Comparison of ENCODE assay signal across 1 cellular context in the genomic region with DNA sequence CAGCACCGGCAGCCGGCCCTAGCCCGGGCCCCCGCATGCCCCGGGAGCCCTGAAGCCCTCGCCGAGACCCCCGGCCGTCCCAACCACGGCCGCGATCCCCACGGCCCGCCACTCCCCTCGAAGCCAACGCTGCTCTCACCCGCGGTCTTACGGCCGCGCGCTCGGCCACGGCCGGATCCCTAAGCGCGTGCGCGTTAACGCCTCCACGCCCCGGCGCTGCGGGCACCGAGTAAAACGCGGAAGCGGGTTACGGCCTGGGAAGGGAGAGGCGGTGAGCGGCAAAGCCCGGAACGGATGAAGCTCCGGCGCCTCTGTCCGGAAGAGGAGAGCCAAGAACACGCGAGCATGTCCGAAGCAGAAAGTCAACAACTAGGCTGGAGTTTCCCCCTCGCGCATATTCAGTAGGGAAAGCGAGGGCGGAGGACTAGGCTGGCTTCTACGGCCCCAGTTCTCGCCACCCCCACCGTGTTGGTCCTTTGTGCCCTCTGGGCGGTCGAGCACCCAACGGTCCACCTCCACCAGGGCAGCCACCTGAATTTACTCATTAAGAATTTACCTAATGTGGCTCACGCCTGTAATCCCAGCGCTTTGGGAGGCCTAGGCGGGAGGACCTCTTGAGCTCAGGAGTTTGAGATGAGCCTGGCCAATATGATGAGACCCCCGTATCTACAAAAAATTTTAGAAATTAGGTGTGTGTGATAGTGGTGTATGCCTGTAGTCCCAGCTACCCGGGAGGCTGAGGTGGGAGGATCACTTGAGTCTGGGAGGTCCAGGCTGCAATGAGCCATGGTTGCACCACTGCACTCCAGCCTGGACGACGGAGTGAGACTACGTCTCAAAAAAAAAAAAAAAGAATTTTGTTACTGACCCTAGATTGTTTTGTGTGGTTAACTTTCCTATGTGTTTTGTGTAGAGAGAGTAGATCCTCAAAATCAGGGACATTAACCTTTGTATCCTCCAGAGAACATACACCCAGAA.
A peak's percentile ranks its signal among the peaks of the same experiment; 100 is the strongest.
TF ChIP-seq lines count a peak whose summit lies in the region.

A gene (minus strand): TSS at position 169 of the 978 bp plus-strand sequence. CDS start 1,177 bp downstream, outside the sequence.

TF ChIP-seq in HepG2, 621 proteins besides CTCF, POLR2A, EP300 and RAD21 (continued from another document and continues in another):
- TF ChIP-seq, protein P1, sequence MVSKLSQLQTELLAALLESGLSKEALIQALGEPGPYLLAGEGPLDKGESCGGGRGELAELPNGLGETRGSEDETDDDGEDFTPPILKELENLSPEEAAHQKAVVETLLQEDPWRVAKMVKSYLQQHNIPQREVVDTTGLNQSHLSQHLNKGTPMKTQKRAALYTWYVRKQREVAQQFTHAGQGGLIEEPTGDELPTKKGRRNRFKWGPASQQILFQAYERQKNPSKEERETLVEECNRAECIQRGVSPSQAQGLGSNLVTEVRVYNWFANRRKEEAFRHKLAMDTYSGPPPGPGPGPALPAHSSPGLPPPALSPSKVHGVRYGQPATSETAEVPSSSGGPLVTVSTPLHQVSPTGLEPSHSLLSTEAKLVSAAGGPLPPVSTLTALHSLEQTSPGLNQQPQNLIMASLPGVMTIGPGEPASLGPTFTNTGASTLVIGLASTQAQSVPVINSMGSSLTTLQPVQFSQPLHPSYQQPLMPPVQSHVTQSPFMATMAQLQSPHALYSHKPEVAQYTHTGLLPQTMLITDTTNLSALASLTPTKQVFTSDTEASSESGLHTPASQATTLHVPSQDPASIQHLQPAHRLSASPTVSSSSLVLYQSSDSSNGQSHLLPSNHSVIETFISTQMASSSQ (IDR thresholded peaks at IDR 0.05; ENCODE audit: low read depth), result peak; percentile 29; the same call in 1 of the 2 replicates
- TF ChIP-seq, protein P1 (CRISPR knock-in tag; IDR thresholded peaks at IDR 0.05; ENCODE audit: borderline replicate concordance), result peak; percentile 87
- TF ChIP-seq ZFP62 (CRISPR knock-in tag; IDR thresholded peaks at IDR 0.05) (no peak), ZFP36 (IDR thresholded peaks at IDR 0.05; ENCODE audit: borderline replicate concordance, low read depth, low read length, partially characterized antibody) (no peak), ZNF780A (CRISPR knock-in tag; IDR thresholded peaks at IDR 0.05) (peak; percentile 97), ELF4 (CRISPR knock-in tag; IDR thresholded peaks at IDR 0.05; ENCODE audit: borderline replicate concordance) (peak; percentile 77; the same call in 1 of the 2 replicates), PTBP1 (IDR thresholded peaks at IDR 0.05; ENCODE audit: low read depth, low read length, poor library complexity, severe bottlenecking) (peak; percentile 63), IRF2 (CRISPR knock-in tag; IDR thresholded peaks at IDR 0.05) (peak; percentile 99), ZNF746 (CRISPR knock-in tag; IDR thresholded peaks at IDR 0.05) (peak; percentile 86), REL (CRISPR knock-in tag; conservative IDR thresholded peaks at IDR 0.05) (peak; percentile 99), ZNF773 (CRISPR knock-in tag; IDR thresholded peaks at IDR 0.05; ENCODE audit: borderline replicate concordance) (0 out of 2 replicates have a peak, but pooled peaks have one; percentile 67), ARNT2 (CRISPR knock-in tag; IDR thresholded peaks at IDR 0.05; ENCODE audit: low read depth) (peak; percentile 96), PHB2 (IDR thresholded peaks at IDR 0.05; ENCODE audit: partially characterized antibody) (no peak), ZIK1 (CRISPR knock-in tag; IDR thresholded peaks at IDR 0.05; ENCODE audit: borderline replicate concordance, low read depth) (peak; percentile 96), NFE2L1 (CRISPR knock-in tag; IDR thresholded peaks at IDR 0.05; ENCODE audit: borderline replicate concordance) (no peak), GABPB1 (CRISPR knock-in tag; IDR thresholded peaks at IDR 0.05) (peak; percentile 92), ZZZ3 (CRISPR knock-in tag; IDR thresholded peaks at IDR 0.05; ENCODE audit: borderline replicate concordance) (no peak), JUND (CRISPR knock-in tag; IDR thresholded peaks at IDR 0.05) (peak; percentile 86), RBM22 (optimal IDR thresholded peaks at IDR 0.05; ENCODE audit: low read length) (peak; percentile 50), ZNF225 (CRISPR knock-in tag; IDR thresholded peaks at IDR 0.05) (peak; percentile 96), ETV6 (CRISPR knock-in tag; conservative IDR thresholded peaks at IDR 0.05) (peak; percentile 97), CENPT (CRISPR knock-in tag; IDR thresholded peaks at IDR 0.05; ENCODE audit: low read depth) (no peak; the same call in 1 of the 2 replicates), IRX3 (CRISPR knock-in tag; IDR thresholded peaks at IDR 0.05; ENCODE audit: borderline replicate concordance, low read depth) (peak; percentile 97), ZNF703 (CRISPR knock-in tag; IDR thresholded peaks at IDR 0.05; ENCODE audit: borderline replicate concordance) (peak; percentile 49; the same call in 1 of the 2 replicates), MTF2 (CRISPR knock-in tag; IDR thresholded peaks at IDR 0.05; ENCODE audit: borderline replicate concordance) (peak; percentile 55), SRY (CRISPR knock-in tag; IDR thresholded peaks at IDR 0.05) (peak; percentile 91), FOXA1 (IDR thresholded peaks at IDR 0.05) (no peak), FOXA1 (CRISPR knock-in tag; IDR thresholded peaks at IDR 0.05) (peak; percentile 91), ASH2L (IDR thresholded peaks at IDR 0.05; ENCODE audit: insufficient read length, low read depth, low read length) (peak; percentile 84), ZNF326 (CRISPR knock-in tag; IDR thresholded peaks at IDR 0.05; ENCODE audit: borderline replicate concordance) (0 out of 2 replicates have a peak, but pooled peaks have one; percentile 60), ZNF251 (CRISPR knock-in tag; IDR thresholded peaks at IDR 0.05) (no peak), ZSCAN22 (CRISPR knock-in tag; IDR thresholded peaks at IDR 0.05) (no peak; the same call in 1 of the 2 replicates), XBP1 (CRISPR knock-in tag; IDR thresholded peaks at IDR 0.05) (peak; percentile 64; the same call in 1 of the 2 replicates), ZFP36L1 (CRISPR knock-in tag; IDR thresholded peaks at IDR 0.05) (no peak), ZNF564 (CRISPR knock-in tag; IDR thresholded peaks at IDR 0.05) (peak; percentile 92)
- TF ChIP-seq, protein P2, sequence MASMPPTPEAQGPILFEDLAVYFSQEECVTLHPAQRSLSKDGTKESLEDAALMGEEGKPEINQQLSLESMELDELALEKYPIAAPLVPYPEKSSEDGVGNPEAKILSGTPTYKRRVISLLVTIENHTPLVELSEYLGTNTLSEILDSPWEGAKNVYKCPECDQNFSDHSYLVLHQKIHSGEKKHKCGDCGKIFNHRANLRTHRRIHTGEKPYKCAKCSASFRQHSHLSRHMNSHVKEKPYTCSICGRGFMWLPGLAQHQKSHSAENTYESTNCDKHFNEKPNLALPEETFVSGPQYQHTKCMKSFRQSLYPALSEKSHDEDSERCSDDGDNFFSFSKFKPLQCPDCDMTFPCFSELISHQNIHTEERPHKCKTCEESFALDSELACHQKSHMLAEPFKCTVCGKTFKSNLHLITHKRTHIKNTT (CRISPR knock-in tag; IDR thresholded peaks at IDR 0.05), result no peak
- TF ChIP-seq, protein P3, sequence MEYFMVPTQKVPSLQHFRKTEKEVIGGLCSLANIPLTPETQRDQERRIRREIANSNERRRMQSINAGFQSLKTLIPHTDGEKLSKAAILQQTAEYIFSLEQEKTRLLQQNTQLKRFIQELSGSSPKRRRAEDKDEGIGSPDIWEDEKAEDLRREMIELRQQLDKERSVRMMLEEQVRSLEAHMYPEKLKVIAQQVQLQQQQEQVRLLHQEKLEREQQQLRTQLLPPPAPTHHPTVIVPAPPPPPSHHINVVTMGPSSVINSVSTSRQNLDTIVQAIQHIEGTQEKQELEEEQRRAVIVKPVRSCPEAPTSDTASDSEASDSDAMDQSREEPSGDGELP (IDR thresholded peaks at IDR 0.05; ENCODE audit: borderline replicate concordance, low read depth), result peak; percentile 78; the same call in 1 of the 2 replicates
- TF ChIP-seq, protein P4, sequence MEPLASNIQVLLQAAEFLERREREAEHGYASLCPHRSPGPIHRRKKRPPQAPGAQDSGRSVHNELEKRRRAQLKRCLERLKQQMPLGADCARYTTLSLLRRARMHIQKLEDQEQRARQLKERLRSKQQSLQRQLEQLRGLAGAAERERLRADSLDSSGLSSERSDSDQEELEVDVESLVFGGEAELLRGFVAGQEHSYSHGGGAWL (CRISPR knock-in tag; IDR thresholded peaks at IDR 0.05), result peak; percentile 96
- TF ChIP-seq, protein P5, sequence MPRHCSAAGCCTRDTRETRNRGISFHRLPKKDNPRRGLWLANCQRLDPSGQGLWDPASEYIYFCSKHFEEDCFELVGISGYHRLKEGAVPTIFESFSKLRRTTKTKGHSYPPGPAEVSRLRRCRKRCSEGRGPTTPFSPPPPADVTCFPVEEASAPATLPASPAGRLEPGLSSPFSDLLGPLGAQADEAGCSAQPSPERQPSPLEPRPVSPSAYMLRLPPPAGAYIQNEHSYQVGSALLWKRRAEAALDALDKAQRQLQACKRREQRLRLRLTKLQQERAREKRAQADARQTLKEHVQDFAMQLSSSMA (CRISPR knock-in tag; IDR thresholded peaks at IDR 0.05), result peak; percentile 59; the same call in 1 of the 2 replicates
- TF ChIP-seq, protein P6, sequence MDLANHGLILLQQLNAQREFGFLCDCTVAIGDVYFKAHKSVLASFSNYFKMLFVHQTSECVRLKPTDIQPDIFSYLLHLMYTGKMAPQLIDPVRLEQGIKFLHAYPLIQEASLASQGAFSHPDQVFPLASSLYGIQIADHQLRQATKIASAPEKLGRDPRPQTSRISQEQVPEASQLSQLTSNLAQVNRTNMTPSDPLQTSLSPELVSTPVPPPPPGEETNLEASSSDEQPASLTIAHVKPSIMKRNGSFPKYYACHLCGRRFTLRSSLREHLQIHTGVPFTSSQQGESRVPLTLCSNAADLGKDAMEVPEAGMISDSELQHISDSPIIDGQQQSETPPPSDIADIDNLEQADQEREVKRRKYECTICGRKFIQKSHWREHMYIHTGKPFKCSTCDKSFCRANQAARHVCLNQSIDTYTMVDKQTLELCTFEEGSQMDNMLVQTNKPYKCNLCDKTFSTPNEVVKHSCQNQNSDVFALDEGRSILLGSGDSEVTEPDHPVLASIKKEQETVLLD (CRISPR knock-in tag; IDR thresholded peaks at IDR 0.05; ENCODE audit: low read depth), result peak; percentile 86; the same call in 1 of the 2 replicates
- TF ChIP-seq, protein P7, sequence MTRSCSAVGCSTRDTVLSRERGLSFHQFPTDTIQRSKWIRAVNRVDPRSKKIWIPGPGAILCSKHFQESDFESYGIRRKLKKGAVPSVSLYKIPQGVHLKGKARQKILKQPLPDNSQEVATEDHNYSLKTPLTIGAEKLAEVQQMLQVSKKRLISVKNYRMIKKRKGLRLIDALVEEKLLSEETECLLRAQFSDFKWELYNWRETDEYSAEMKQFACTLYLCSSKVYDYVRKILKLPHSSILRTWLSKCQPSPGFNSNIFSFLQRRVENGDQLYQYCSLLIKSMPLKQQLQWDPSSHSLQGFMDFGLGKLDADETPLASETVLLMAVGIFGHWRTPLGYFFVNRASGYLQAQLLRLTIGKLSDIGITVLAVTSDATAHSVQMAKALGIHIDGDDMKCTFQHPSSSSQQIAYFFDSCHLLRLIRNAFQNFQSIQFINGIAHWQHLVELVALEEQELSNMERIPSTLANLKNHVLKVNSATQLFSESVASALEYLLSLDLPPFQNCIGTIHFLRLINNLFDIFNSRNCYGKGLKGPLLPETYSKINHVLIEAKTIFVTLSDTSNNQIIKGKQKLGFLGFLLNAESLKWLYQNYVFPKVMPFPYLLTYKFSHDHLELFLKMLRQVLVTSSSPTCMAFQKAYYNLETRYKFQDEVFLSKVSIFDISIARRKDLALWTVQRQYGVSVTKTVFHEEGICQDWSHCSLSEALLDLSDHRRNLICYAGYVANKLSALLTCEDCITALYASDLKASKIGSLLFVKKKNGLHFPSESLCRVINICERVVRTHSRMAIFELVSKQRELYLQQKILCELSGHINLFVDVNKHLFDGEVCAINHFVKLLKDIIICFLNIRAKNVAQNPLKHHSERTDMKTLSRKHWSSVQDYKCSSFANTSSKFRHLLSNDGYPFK (CRISPR knock-in tag; IDR thresholded peaks at IDR 0.05; ENCODE audit: borderline replicate concordance), result peak; percentile 91; the same call in 1 of the 2 replicates
- TF ChIP-seq, protein P8, sequence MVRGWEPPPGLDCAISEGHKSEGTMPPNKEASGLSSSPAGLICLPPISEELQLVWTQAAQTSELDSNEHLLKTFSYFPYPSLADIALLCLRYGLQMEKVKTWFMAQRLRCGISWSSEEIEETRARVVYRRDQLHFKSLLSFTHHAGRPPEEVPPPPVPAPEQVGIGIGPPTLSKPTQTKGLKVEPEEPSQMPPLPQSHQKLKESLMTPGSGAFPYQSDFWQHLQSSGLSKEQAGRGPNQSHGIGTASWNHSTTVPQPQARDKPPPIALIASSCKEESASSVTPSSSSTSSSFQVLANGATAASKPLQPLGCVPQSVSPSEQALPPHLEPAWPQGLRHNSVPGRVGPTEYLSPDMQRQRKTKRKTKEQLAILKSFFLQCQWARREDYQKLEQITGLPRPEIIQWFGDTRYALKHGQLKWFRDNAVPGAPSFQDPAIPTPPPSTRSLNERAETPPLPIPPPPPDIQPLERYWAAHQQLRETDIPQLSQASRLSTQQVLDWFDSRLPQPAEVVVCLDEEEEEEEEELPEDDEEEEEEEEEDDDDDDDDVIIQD (CRISPR knock-in tag; IDR thresholded peaks at IDR 0.05; ENCODE audit: low read depth), result peak; percentile 81
- TF ChIP-seq, protein P9, sequence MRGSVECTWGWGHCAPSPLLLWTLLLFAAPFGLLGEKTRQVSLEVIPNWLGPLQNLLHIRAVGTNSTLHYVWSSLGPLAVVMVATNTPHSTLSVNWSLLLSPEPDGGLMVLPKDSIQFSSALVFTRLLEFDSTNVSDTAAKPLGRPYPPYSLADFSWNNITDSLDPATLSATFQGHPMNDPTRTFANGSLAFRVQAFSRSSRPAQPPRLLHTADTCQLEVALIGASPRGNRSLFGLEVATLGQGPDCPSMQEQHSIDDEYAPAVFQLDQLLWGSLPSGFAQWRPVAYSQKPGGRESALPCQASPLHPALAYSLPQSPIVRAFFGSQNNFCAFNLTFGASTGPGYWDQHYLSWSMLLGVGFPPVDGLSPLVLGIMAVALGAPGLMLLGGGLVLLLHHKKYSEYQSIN (CRISPR knock-in tag; IDR thresholded peaks at IDR 0.05; ENCODE audit: borderline replicate concordance), result no peak
- TF ChIP-seq, protein P10, sequence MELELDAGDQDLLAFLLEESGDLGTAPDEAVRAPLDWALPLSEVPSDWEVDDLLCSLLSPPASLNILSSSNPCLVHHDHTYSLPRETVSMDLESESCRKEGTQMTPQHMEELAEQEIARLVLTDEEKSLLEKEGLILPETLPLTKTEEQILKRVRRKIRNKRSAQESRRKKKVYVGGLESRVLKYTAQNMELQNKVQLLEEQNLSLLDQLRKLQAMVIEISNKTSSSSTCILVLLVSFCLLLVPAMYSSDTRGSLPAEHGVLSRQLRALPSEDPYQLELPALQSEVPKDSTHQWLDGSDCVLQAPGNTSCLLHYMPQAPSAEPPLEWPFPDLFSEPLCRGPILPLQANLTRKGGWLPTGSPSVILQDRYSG (CRISPR knock-in tag; IDR thresholded peaks at IDR 0.05), result no peak; the same call in none of the 2 replicates
